In genomic region chr1:19812875-19813650, GRCh38 we compare ENCODE assay signal across 16 cellular contexts. TPM values are rescaled to one million over a fixed set of nuclear protein-coding genes. Genes with fewer than 3 reads are reported as not detected.
A peak's percentile ranks its signal among the peaks of the same experiment; 100 is the strongest.
DNase-seq lines count a peak whose midpoint lies in the region; ATAC-seq and TF ChIP-seq lines count a peak whose summit lies in the region.
"Had no signal": no experiment of that assay in that cellular context is flagged by ENCODE, and none has a peak within 500 bp of the region (broad histone marks: within the 10 kb centered on the region; RNA-seq: fewer than 3 reads in every experiment).

No MANE protein-coding gene starts in this region.

- H3K36me3 ChIP-seq in duodenal mucosa (ENCODE audit: control insufficient read depth in 1 of 2, insufficient read depth in 2 of 2, low read length in 2 of 2) (no peaks in the 10 kb centered on the region), mucosa of descending colon (ENCODE audit: low read depth) (peaks cover 3% of the 10 kb centered on the region), uterus (no peaks in the 10 kb centered on the region)
- H3K36me3 ChIP-seq: BE2C had no signal

- DNase-seq in LoVo (ENCODE audit: low spot score) (peak; percentile 52), mucosa of descending colon (peak; percentile 68 to 81 (median 72)), uterus (peak; percentile 27), activated gamma-delta T cell treated with Interleukin-2 at 50 U/mL for 16 hours (no peak)
- DNase-seq: BE2C, GF-D8, H7, MV-4-11, NCI-H187 treated with DMSO at 0.1 percent for 48 hours, NCI-H748 treated with DMSO at 0.1 percent for 48 hours had no signal

- intact Hi-C loops in mucosa of descending colon (cut with DNase I, micrococcal nuclease) (loop anchor here in 1 of 2 donors (10.0 kb wide), 1 partner anchor 52 kb away; no protein-coding TSS in a partner anchor), uterus (cut with DNase I; ENCODE audit: low total_unique reads) (no loop called here)

- H3K9me3 ChIP-seq in duodenal mucosa (ENCODE audit: control insufficient read depth in 1 of 2, low read length in 2 of 2): no peaks in the 10 kb centered on the region
- no peaks in the 10 kb centered on the region for H3K9me3 ChIP-seq in mucosa of descending colon
- H3K9me3 ChIP-seq in uterus: no peaks in the 10 kb centered on the region
- H3K9me3 ChIP-seq: BE2C had no signal

- ATAC-seq in mucosa of descending colon (peak; percentile 47), GM18867 (IDR thresholded peaks at IDR 0.05; ENCODE audit: unreplicated experiment) (no peak), GM19328 (IDR thresholded peaks at IDR 0.05; ENCODE audit: unreplicated experiment) (no peak)

- H3K27me3 ChIP-seq in duodenal mucosa (ENCODE audit: control insufficient read depth in 1 of 2, insufficient read depth in 2 of 2, low read length in 2 of 2): no peaks in the 10 kb centered on the region
- no peaks in the 10 kb centered on the region for H3K27me3 ChIP-seq in uterus
- H3K27me3 ChIP-seq: BE2C had no signal

- H3K4me3 ChIP-seq in duodenal mucosa (ENCODE audit: low read depth in 1 of 2, low read length in 2 of 2) (peak overlapping the region; percentile 72 to 75), mucosa of descending colon (no peak overlapping the region), uterus (no peak overlapping the region)

- TF ChIP-seq CTCF in mucosa of descending colon (IDR thresholded peaks at IDR 0.05) (no peak), uterus (IDR thresholded peaks at IDR 0.05) (no peak)

- H3K27ac ChIP-seq in duodenal mucosa (ENCODE audit: low read depth, low read length) (peak overlapping the region; percentile 89), uterus (peak overlapping the region; percentile 36 to 70)
- H3K27ac ChIP-seq: HL-60, RWPE1 had no signal

- TF ChIP-seq POLR2A in uterus (IDR thresholded peaks at IDR 0.05): no peak

- H3K9ac ChIP-seq in duodenal mucosa (ENCODE audit: low read depth in 1 of 2, low read length in 2 of 2): peak overlapping the region; percentile 82 to 85

- H3K4me1 ChIP-seq in duodenal mucosa (ENCODE audit: control insufficient read depth in 1 of 2, insufficient read depth in 2 of 2, low read length in 2 of 2): peaks cover 12 to 19% of the 10 kb centered on the region in 2 donors
- H3K4me1 ChIP-seq in mucosa of descending colon (ENCODE audit: low read depth): peaks cover 13% of the 10 kb centered on the region
- no peaks in the 10 kb centered on the region for H3K4me1 ChIP-seq in uterus
- H3K4me1 ChIP-seq: BE2C had no signal

RNA-seq across cellular contexts. Expression of gene RNF186, which starts 2.0 kb away (rescaled TPM):
- total RNA-seq in mucosa of descending colon (10 to 100 TPM; 15.1 to 42.6 (median 41.0) TPM), uterus (under 1 TPM in 1 of 4 donors, not detected in 3; 0.29 TPM)
- total RNA-seq: Daoy, H7 had no signal

RNA-seq across cellular contexts. Expression of gene TMCO4, which starts 13.3 kb away (rescaled TPM):
- total RNA-seq in mucosa of descending colon (10 to 100 TPM; 27.9 to 42.8 (median 31.9) TPM), uterus (10 to 100 TPM; 11.8 to 41.2 (median 21.8) TPM)

Comparison
In these comparisons a context has a peak if more than half of its experiments do, and no peak if none do; other contexts are left out.
1. H3K4me3 ChIP-seq: peak in duodenal mucosa (2 of 2); none in mucosa of descending colon (single experiment) and uterus (0 of 2).
2. RNA of gene RNF186, which starts 2.0 kb away (total RNA-seq): 15.1 to 42.6 TPM in mucosa of descending colon; 0.29 TPM in uterus; every median in the first group is over 10 times any median in the second.